In the genomic region with DNA sequence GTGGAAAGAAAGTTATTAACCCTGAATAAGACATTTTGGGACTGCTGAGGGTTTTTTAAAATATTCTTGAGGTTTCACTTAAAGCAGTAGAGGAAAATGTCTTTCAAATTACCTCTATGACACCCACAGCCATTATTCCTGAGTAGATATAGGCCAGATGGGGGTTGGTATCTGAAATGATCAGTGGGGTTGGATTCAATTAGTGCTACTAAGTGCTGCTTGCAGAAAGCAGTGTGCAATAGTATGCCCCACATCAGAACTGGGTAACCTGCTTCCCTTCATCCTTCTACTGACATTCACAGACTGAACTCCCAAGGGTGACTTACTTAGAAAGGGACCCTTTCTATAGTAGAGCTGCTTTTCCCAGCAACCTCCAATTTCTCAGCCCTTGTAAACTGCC, we compare ENCODE assay signal across 18 cellular contexts. TPM values are rescaled to one million over a fixed set of nuclear protein-coding genes. Genes with fewer than 3 reads are reported as not detected.
DNase-seq lines count a peak whose midpoint lies in the region.
"Had no signal": no experiment of that assay in that cellular context is flagged by ENCODE, and none has a peak within 500 bp of the region (broad histone marks: within the 10 kb centered on the region; RNA-seq: fewer than 3 reads in every experiment).

No MANE protein-coding gene starts in this region.

- H3K4me3 ChIP-seq in ACC112 (ENCODE audit: low read depth, low read length), result peak overlapping the region; percentile 39; the same call in 1 of the 2 replicates
- H3K4me3 ChIP-seq: A549, GM12878, K562 had no signal

- peaks cover 4% of the 10 kb centered on the region for H3K36me3 Mint-ChIP-seq in activated CD4-positive, alpha-beta memory T cell treated with anti-CD3 and anti-CD28 coated beads for 36 hours

- no peaks in the 10 kb centered on the region for H3K36me3 ChIP-seq in ACC112 (ENCODE audit: insufficient read depth, low read length)

- H3K9me3 Mint-ChIP-seq in activated CD4-positive, alpha-beta memory T cell treated with anti-CD3 and anti-CD28 coated beads for 36 hours, result no peaks in the 10 kb centered on the region
- H3K9me3 Mint-ChIP-seq: activated CD4-positive, alpha-beta memory T cell treated with anti-CD3 and anti-CD28 coated beads, Interleukin-2, amount 10 ng/mL, durations not matched to agents 7 days and 5 days; activated T-helper 1 cell treated with anti-CD3 and anti-CD28 coated beads, Interleukin-12 subunit alpha, Interleukin-12 subunit beta, Interleukin-2, Interleukin-4 antibody, amounts not matched to agents 30 ng/mL and 10 ng/mL and 1 ng/mL, durations not matched to agents 14 hours and 24 hours and 36 hours; CD8-positive, alpha-beta memory T cell; neural crest cell had no signal

- peak overlapping the region; percentile 89 for H3K27ac ChIP-seq in ACC112 (ENCODE audit: low read depth, low read length)
- H3K27ac ChIP-seq: A549 had no signal

- no peaks in the 10 kb centered on the region for H3K4me1 Mint-ChIP-seq in activated CD4-positive, alpha-beta memory T cell treated with anti-CD3 and anti-CD28 coated beads for 36 hours (ENCODE audit: low read depth)
- H3K4me1 Mint-ChIP-seq: activated CD4-positive, alpha-beta memory T cell treated with anti-CD3 and anti-CD28 coated beads, Interleukin-2, amount 10 ng/mL, durations not matched to agents 7 days and 5 days; CD8-positive, alpha-beta memory T cell had no signal

- H3K27ac Mint-ChIP-seq in activated CD4-positive, alpha-beta memory T cell treated with anti-CD3 and anti-CD28 coated beads for 36 hours, result no peak overlapping the region
- H3K27ac Mint-ChIP-seq: activated CD4-positive, alpha-beta memory T cell treated with anti-CD3 and anti-CD28 coated beads, Interleukin-2, amount 10 ng/mL, durations not matched to agents 7 days and 5 days; activated T-helper 1 cell treated with anti-CD3 and anti-CD28 coated beads, Interleukin-12 subunit alpha, Interleukin-12 subunit beta, Interleukin-2, Interleukin-4 antibody, amounts not matched to agents 30 ng/mL and 10 ng/mL and 1 ng/mL, durations not matched to agents 14 hours and 24 hours and 36 hours; CD8-positive, alpha-beta memory T cell had no signal

- no peaks in the 10 kb centered on the region for H3K79me2 ChIP-seq in ACC112 (ENCODE audit: control insufficient read depth, insufficient read depth, low read length, unreplicated experiment)

- H3K4me3 Mint-ChIP-seq in activated CD4-positive, alpha-beta memory T cell treated with anti-CD3 and anti-CD28 coated beads for 36 hours, result no peak overlapping the region
- H3K4me3 Mint-ChIP-seq: activated CD4-positive, alpha-beta memory T cell treated with anti-CD3 and anti-CD28 coated beads, Interleukin-2, amount 10 ng/mL, durations not matched to agents 7 days and 5 days; activated T-helper 1 cell treated with anti-CD3 and anti-CD28 coated beads, Interleukin-12 subunit alpha, Interleukin-12 subunit beta, Interleukin-2, Interleukin-4 antibody, amounts not matched to agents 30 ng/mL and 10 ng/mL and 1 ng/mL, durations not matched to agents 14 hours and 24 hours and 36 hours; CD8-positive, alpha-beta memory T cell; neural crest cell had no signal

- no peaks in the 10 kb centered on the region for H3K27me3 Mint-ChIP-seq in activated CD4-positive, alpha-beta memory T cell treated with anti-CD3 and anti-CD28 coated beads for 36 hours
- H3K27me3 Mint-ChIP-seq: activated CD4-positive, alpha-beta memory T cell treated with anti-CD3 and anti-CD28 coated beads, Interleukin-2, amount 10 ng/mL, durations not matched to agents 7 days and 5 days; CD8-positive, alpha-beta memory T cell had no signal

- CTCF ChIA-PET in activated CD4-positive, alpha-beta memory T cell treated with anti-CD3 and anti-CD28 coated beads for 36 hours (lab: Charles Lee), result no interaction called here

- POLR2A ChIA-PET in activated CD4-positive, alpha-beta memory T cell treated with anti-CD3 and anti-CD28 coated beads for 36 hours (lab: Charles Lee), result no interaction called here

- H2AFZ ChIP-seq in ACC112 (ENCODE audit: low read length, unreplicated experiment), result peak overlapping the region; percentile 92

- intact Hi-C loops in activated CD4-positive, alpha-beta memory T cell treated with anti-CD3 and anti-CD28 coated beads for 36 hours (cut with micrococcal nuclease), result no loop called here

- peaks cover 44% of the 10 kb centered on the region for H3K4me1 ChIP-seq in ACC112 (ENCODE audit: control insufficient read depth, insufficient read depth, low read length, unreplicated experiment)

- no peaks in the 10 kb centered on the region for H3K27me3 ChIP-seq in ACC112 (ENCODE audit: insufficient read depth, low read length)

- DNase-seq in SK-N-DZ (ENCODE audit: low spot score), result peak; percentile 97
- peak; percentile 13 for DNase-seq in fibroblast of gingiva (ENCODE audit: low read depth)
- peak; percentile 23 for DNase-seq in putamen (ENCODE audit: low spot score)
- DNase-seq in NCI-H1694 (lab: John Stamatoyannopoulos, UW), result no peak
- no peak for DNase-seq in middle frontal gyrus (ENCODE audit: extremely low spot score, low spot score)
- no peak for DNase-seq in activated CD4-positive, alpha-beta memory T cell treated with anti-CD3 and anti-CD28 coated beads for 36 hours
- no peak for DNase-seq in stimulated activated CD4-positive, alpha-beta T cell treated with anti-CD3 and anti-CD28 coated beads, Interleukin-2, amount 100 ng/mL, for 24 hours
- DNase-seq: activated CD4-positive, alpha-beta memory T cell treated with anti-CD3 and anti-CD28 coated beads, Interleukin-2, amount 10 ng/mL, durations not matched to agents 7 days and 5 days; anterior cingulate cortex; CD8-positive, alpha-beta memory T cell; NCI-H1436; stimulated activated naive CD4-positive, alpha-beta T cell had no signal

RNA-seq across cellular contexts. Expression of a gene that starts 7.3 kb away (rescaled TPM):
- 29.2 and 34.6 TPM in 2 replicates for polyA plus RNA-seq in SK-N-DZ (2014; cell fraction: cytosol; rRNA removed)
- polyA plus RNA-seq in SK-N-DZ (2014; cell fraction: nucleus; rRNA removed), result 40.1 and 50.4 TPM in 2 replicates
- total RNA-seq in activated CD4-positive, alpha-beta memory T cell treated with anti-CD3 and anti-CD28 coated beads for 36 hours, result 10 to 100 TPM; 10.8 to 11.7 TPM

Comparison
In these comparisons a context has a peak if more than half of its experiments do, and no peak if none do; other contexts are left out.
1. DNase-seq: peak in SK-N-DZ (single experiment), fibroblast of gingiva (single experiment) and putamen (single experiment); none in NCI-H1694 (single experiment), middle frontal gyrus (single experiment), activated CD4-positive, alpha-beta memory T cell treated with anti-CD3 and anti-CD28 coated beads for 36 hours (single experiment) and stimulated activated CD4-positive, alpha-beta T cell treated with anti-CD3 and anti-CD28 coated beads, Interleukin-2, amount 100 ng/mL, for 24 hours (0 of 2).